ENCODE assay signal across 10 cellular contexts in genomic region chr6:131663578-131664165, GRCh38. TPM values are rescaled to one million over a fixed set of nuclear protein-coding genes. Genes with fewer than 3 reads are reported as not detected.
"Had no signal": no experiment of that assay in that cellular context is flagged by ENCODE, and none has a peak within 500 bp of the region (broad histone marks: within the 10 kb centered on the region; RNA-seq: fewer than 3 reads in every experiment).

No MANE protein-coding gene starts in this region.

- DNase-seq: GM23248, GOT3, H7, KG1 had no signal

- H3K9ac ChIP-seq: GM23248 had no signal

- H3K36me3 Mint-ChIP-seq: IgD-negative memory B cell had no signal

- H2AFZ ChIP-seq: GM23248 had no signal

- H3K27ac ChIP-seq: GM23248 had no signal

- ATAC-seq: HCT116 had no signal

- FAIRE-seq: HTR-8/SVneo had no signal

- H3K4me3 ChIP-seq: GM23248, HAP-1 had no signal

- H3K9me3 Mint-ChIP-seq: IgD-negative memory B cell had no signal

- H3K27ac Mint-ChIP-seq: IgD-negative memory B cell had no signal

- H3K9me3 ChIP-seq: HAP-1 had no signal

- H3K36me3 ChIP-seq: HAP-1 had no signal

- H3K4me1 ChIP-seq: HAP-1 had no signal

RNA-seq across cellular contexts. Expression of gene ENPP3, which starts 26.6 kb away (rescaled TPM):
- total RNA-seq: GM23248, H4, H7, HT-29 had no signal
- polyA plus RNA-seq: GM23248, IgD-negative memory B cell had no signal

RNA-seq across cellular contexts. Expression of gene OR2A4, which starts 37.5 kb away (rescaled TPM):
- total RNA-seq: GM23248, H4, H7, HT-29 had no signal
- polyA plus RNA-seq: GM23248, IgD-negative memory B cell had no signal

RNA-seq across cellular contexts. Expression of gene CTAGE9, which starts 47.1 kb away (rescaled TPM):
- total RNA-seq: GM23248, H4, H7, HT-29 had no signal
- polyA plus RNA-seq: GM23248, IgD-negative memory B cell had no signal
